ENCODE assay signal across 17 cellular contexts in the genomic region with DNA sequence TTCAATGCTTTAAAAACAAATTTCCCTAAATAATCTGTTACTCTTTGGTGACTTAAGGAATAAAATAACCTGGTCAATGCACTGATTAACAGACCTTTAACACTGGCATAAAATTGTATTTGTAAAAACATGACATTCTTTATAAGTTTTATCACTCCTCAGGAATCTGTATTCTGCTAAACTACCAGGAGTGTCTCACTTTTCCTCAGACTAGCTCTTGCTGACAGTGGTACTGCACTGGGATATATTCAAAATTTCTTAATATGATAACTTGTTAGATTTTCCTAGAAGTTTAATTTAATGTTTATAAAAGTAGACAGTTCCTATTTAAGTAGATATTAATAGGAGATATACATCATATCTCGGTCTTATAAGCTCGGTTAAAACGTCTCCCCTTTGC.
DNase-seq lines count a peak whose midpoint lies in the region; ATAC-seq and TF ChIP-seq lines count a peak whose summit lies in the region.
"Had no signal": no experiment of that assay in that cellular context is flagged by ENCODE, and none has a peak within 500 bp of the region (broad histone marks: within the 10 kb centered on the region; RNA-seq: fewer than 3 reads in every experiment).

No MANE protein-coding gene starts in this region.

- no peak for ATAC-seq in GM21825 (IDR thresholded peaks at IDR 0.05; ENCODE audit: unreplicated experiment)
- ATAC-seq: GM23338 had no signal

- no peaks in the 10 kb centered on the region for H3K36me3 Mint-ChIP-seq in endothelial cell (ENCODE audit: low read depth, unreplicated experiment)
- H3K36me3 Mint-ChIP-seq: CD4-positive, alpha-beta memory T cell had no signal

- no peak overlapping the region for H3K27ac Mint-ChIP-seq in endothelial cell (ENCODE audit: unreplicated experiment)
- H3K27ac Mint-ChIP-seq: CD4-positive, alpha-beta memory T cell; GM23338 had no signal

- no peak overlapping the region for H3K27ac ChIP-seq in trophoblast cell (ENCODE audit: low read depth, low read length)
- H3K27ac ChIP-seq: C4-2B had no signal

- no peak overlapping the region for H3K14ac ChIP-seq in trophoblast cell (ENCODE audit: low read length)

- no peak overlapping the region for H2AFZ ChIP-seq in trophoblast cell (ENCODE audit: insufficient read depth, low read length, poor library complexity)
- H2AFZ ChIP-seq: GM23338 had no signal

- no peak overlapping the region for H3K23ac ChIP-seq in trophoblast cell (ENCODE audit: low read length)

- H3K9me3 ChIP-seq in adipocyte (ENCODE audit: control insufficient read depth, low read length) (no peaks in the 10 kb centered on the region), trophoblast cell (ENCODE audit: insufficient read depth, low read depth, low read length) (no peaks in the 10 kb centered on the region)
- H3K9me3 ChIP-seq: BE2C had no signal

- no peak overlapping the region for H3K4me2 ChIP-seq in trophoblast cell (ENCODE audit: low read length)
- H3K4me2 ChIP-seq: GM23338 had no signal

- no peak overlapping the region for H3K18ac ChIP-seq in trophoblast cell (ENCODE audit: low read length)

- WGBS in trophoblast cell (ENCODE audit: extremely low coverage, insufficient coverage, insufficient read length): no CpG with 5 or more reads among the region's 3 CpGs

- H4K8ac ChIP-seq in trophoblast cell (ENCODE audit: low read depth, low read length): no peak overlapping the region

- H4K91ac ChIP-seq in trophoblast cell (ENCODE audit: low read depth, low read length): no peak overlapping the region

- H2BK5ac ChIP-seq in trophoblast cell (ENCODE audit: low read depth, low read length, poor library complexity): no peak overlapping the region

- H2BK120ac ChIP-seq in trophoblast cell (ENCODE audit: insufficient read depth, low read length, poor library complexity): no peak overlapping the region

- H2AK5ac ChIP-seq in trophoblast cell (ENCODE audit: low read length): no peak overlapping the region

- no peak overlapping the region for H3K4me3 Mint-ChIP-seq in endothelial cell (ENCODE audit: unreplicated experiment)
- H3K4me3 Mint-ChIP-seq: CD4-positive, alpha-beta memory T cell; GM23338 had no signal

- no peak overlapping the region for H4K12ac ChIP-seq in trophoblast cell (ENCODE audit: low read depth, low read length)

- no peaks in the 10 kb centered on the region for H3K27me3 ChIP-seq in adipocyte (replicated peaks; ENCODE audit: control insufficient read depth, insufficient read depth, low read length)
- H3K27me3 ChIP-seq in trophoblast cell (ENCODE audit: insufficient read depth, low read length): no peaks in the 10 kb centered on the region
- H3K27me3 ChIP-seq: BE2C had no signal

- no peak overlapping the region for H3K9ac ChIP-seq in adipocyte (ENCODE audit: low read length)
- H3K9ac ChIP-seq in trophoblast cell (ENCODE audit: low read length): no peak overlapping the region

- no peaks in the 10 kb centered on the region for H3K79me1 ChIP-seq in trophoblast cell (ENCODE audit: low read length)

- no peaks in the 10 kb centered on the region for H3K27me3 Mint-ChIP-seq in endothelial cell (ENCODE audit: unreplicated experiment)

- no peaks in the 10 kb centered on the region for H3K9me3 Mint-ChIP-seq in endothelial cell (ENCODE audit: unreplicated experiment)
- H3K9me3 Mint-ChIP-seq: GM23338 had no signal

- H3K4me3 ChIP-seq in adipocyte (ENCODE audit: low read length): no peak overlapping the region
- H3K4me3 ChIP-seq in trophoblast cell (ENCODE audit: low read depth, low read length): no peak overlapping the region
- H3K4me3 ChIP-seq: GM23338 had no signal

- DNase-seq in AG08395 (ENCODE audit: low spot score): peak; percentile 28
- DNase-seq in ELR (ENCODE audit: low read depth): peak; percentile 8
- DNase-seq in adipocyte (ENCODE audit: low read depth): peak; percentile 31
- DNase-seq in iris pigment epithelial cell (ENCODE audit: low read depth): peak; percentile 3
- DNase-seq in T-helper 1 cell: no peak
- no peak for DNase-seq in trophoblast cell
- no peak for DNase-seq in endothelial cell (ENCODE audit: low spot score)
- DNase-seq: ACHN; BE2C; CD4-positive, alpha-beta memory T cell; DMS79; EL; GDM1; H7 had no signal

- H3K4me1 Mint-ChIP-seq in endothelial cell (ENCODE audit: unreplicated experiment): no peaks in the 10 kb centered on the region
- H3K4me1 Mint-ChIP-seq: CD4-positive, alpha-beta memory T cell had no signal

- no peak overlapping the region for H3K4ac ChIP-seq in trophoblast cell (ENCODE audit: low read depth, low read length)

- H3K79me2 ChIP-seq in trophoblast cell (ENCODE audit: control insufficient read depth, insufficient read depth, low read length, poor library complexity): no peaks in the 10 kb centered on the region

- H3K4me1 ChIP-seq in adipocyte (ENCODE audit: control insufficient read depth, insufficient read depth, low read length) (peaks cover 29% of the 10 kb centered on the region), trophoblast cell (ENCODE audit: control insufficient read depth in 1 of 2, insufficient read depth in 2 of 2, low read length in 2 of 2) (no peaks in the 10 kb centered on the region)
- H3K4me1 ChIP-seq: BE2C had no signal

- TF ChIP-seq CTCF in endothelial cell (IDR thresholded peaks at IDR 0.05; ENCODE audit: unreplicated experiment): no peak

- H2BK12ac ChIP-seq in trophoblast cell (ENCODE audit: low read length): no peak overlapping the region

- H3K36me3 ChIP-seq in adipocyte (ENCODE audit: control insufficient read depth, insufficient read depth, low read length, severe bottlenecking): no peaks in the 10 kb centered on the region
- no peaks in the 10 kb centered on the region for H3K36me3 ChIP-seq in trophoblast cell (ENCODE audit: control insufficient read depth in 1 of 2, insufficient read depth in 2 of 2, low read length in 2 of 2)
- H3K36me3 ChIP-seq: BE2C had no signal

Comparison
In these comparisons a context has a peak if more than half of its experiments do, and no peak if none do; other contexts are left out.
1. DNase-seq: peak in AG08395 (single experiment), ELR (single experiment), adipocyte (single experiment) and iris pigment epithelial cell (single experiment); none in T-helper 1 cell (0 of 5), trophoblast cell (0 of 2) and endothelial cell (single experiment).